In genomic region chr21:46183910-46184624, GRCh38 we compare ENCODE assay signal across 1 cellular context.
TF ChIP-seq lines count a peak whose summit lies in the region.

Gene SPATC1L (minus strand): TSS chr21:46184459. CDS start chr21:46182816, 1,643 bp downstream.

TF ChIP-seq in K562, 482 proteins besides CTCF, POLR2A, EP300 and RAD21 (continued from another document):
- no peak for TF ChIP-seq MAFF (IDR thresholded peaks at IDR 0.05; ENCODE audit: low read length)
- 0 out of 2 replicates have a peak, but pooled peaks have one; percentile 28 for TF ChIP-seq FOSL1 (tag; conservative IDR thresholded peaks at IDR 0.05)
- TF ChIP-seq ZBTB1 (CRISPR knock-in tag; IDR thresholded peaks at IDR 0.05; ENCODE audit: borderline replicate concordance, low read depth) = peak; percentile 69; the same call in 1 of the 2 replicates
- TF ChIP-seq MAZ (CRISPR knock-in tag; conservative IDR thresholded peaks at IDR 0.05 in 1 of 2, IDR thresholded peaks at IDR 0.05 in 1 of 2) = peak in 1 of 2 experiments; percentile 73; a peak in 2 of 4 replicates
- TF ChIP-seq TFAP4 (CRISPR knock-in tag; IDR thresholded peaks at IDR 0.05; ENCODE audit: borderline replicate concordance) = peak; percentile 67; the same call in 1 of the 2 replicates
- TF ChIP-seq XRCC5 (IDR thresholded peaks at IDR 0.05; ENCODE audit: low read depth, low read length) = no peak
- peak; percentile 32; the same call in 1 of the 2 replicates for TF ChIP-seq EP400 (IDR thresholded peaks at IDR 0.05)
- no peak for TF ChIP-seq TAF1 (IDR thresholded peaks at IDR 0.05; ENCODE audit: control insufficient read depth, extremely low read depth, insufficient read depth, low read length, severe bottlenecking)
